In genomic region chr12:122895757-122896636, GRCh38 we compare ENCODE assay signal across 1 cellular context.
TF ChIP-seq lines count a peak whose summit lies in the region.

TSS of gene VPS37B (minus strand) at chr12:122896124. CDS start at chr12:122896062, 62 bp downstream.

TF ChIP-seq in K562, 482 proteins besides CTCF, POLR2A, EP300 and RAD21 (continued from another document and continues in another):
- TF ChIP-seq FOXJ3 (CRISPR knock-in tag; IDR thresholded peaks at IDR 0.05) = no peak
- TF ChIP-seq PRDM10 (IDR thresholded peaks at IDR 0.05; ENCODE audit: partially characterized antibody) = peak; percentile 10
- TF ChIP-seq CUX1 (CRISPR knock-in tag; IDR thresholded peaks at IDR 0.05) = no peak
- TF ChIP-seq HSF4 (CRISPR knock-in tag; IDR thresholded peaks at IDR 0.05; ENCODE audit: borderline replicate concordance) = no peak
- TF ChIP-seq THAP12 (CRISPR knock-in tag; IDR thresholded peaks at IDR 0.05) = peak; percentile 94
- peak in 1 of 2 experiments; percentile 99; a peak in 2 of 4 replicates for TF ChIP-seq KDM4B (IDR thresholded peaks at IDR 0.05; ENCODE audit: borderline replicate concordance in 2 of 2, low read depth in 1 of 2)
- no peak for TF ChIP-seq ZNF431 (CRISPR knock-in tag; IDR thresholded peaks at IDR 0.05)
- peak; percentile 68 for TF ChIP-seq EP400 (IDR thresholded peaks at IDR 0.05)
- no peak for TF ChIP-seq MCM2 (IDR thresholded peaks at IDR 0.05; ENCODE audit: low read depth)
- no peak for TF ChIP-seq CBFB (CRISPR knock-in tag; IDR thresholded peaks at IDR 0.05)
- TF ChIP-seq, protein P1, sequence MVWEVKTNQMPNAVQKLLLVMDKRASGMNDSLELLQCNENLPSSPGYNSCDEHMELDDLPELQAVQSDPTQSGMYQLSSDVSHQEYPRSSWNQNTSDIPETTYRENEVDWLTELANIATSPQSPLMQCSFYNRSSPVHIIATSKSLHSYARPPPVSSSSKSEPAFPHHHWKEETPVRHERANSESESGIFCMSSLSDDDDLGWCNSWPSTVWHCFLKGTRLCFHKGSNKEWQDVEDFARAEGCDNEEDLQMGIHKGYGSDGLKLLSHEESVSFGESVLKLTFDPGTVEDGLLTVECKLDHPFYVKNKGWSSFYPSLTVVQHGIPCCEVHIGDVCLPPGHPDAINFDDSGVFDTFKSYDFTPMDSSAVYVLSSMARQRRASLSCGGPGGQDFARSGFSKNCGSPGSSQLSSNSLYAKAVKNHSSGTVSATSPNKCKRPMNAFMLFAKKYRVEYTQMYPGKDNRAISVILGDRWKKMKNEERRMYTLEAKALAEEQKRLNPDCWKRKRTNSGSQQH (CRISPR knock-in tag; IDR thresholded peaks at IDR 0.05) = no peak
- no peak for TF ChIP-seq SP2 (IDR thresholded peaks at IDR 0.05; ENCODE audit: extremely low read depth, low read depth, low read length, poor library complexity, severe bottlenecking)
- no peak for TF ChIP-seq ZKSCAN3 (CRISPR knock-in tag; IDR thresholded peaks at IDR 0.05)
- no peak for TF ChIP-seq NFE2L1 (tag; IDR thresholded peaks at IDR 0.05; ENCODE audit: borderline replicate concordance, low read depth)
- TF ChIP-seq, protein P2, sequence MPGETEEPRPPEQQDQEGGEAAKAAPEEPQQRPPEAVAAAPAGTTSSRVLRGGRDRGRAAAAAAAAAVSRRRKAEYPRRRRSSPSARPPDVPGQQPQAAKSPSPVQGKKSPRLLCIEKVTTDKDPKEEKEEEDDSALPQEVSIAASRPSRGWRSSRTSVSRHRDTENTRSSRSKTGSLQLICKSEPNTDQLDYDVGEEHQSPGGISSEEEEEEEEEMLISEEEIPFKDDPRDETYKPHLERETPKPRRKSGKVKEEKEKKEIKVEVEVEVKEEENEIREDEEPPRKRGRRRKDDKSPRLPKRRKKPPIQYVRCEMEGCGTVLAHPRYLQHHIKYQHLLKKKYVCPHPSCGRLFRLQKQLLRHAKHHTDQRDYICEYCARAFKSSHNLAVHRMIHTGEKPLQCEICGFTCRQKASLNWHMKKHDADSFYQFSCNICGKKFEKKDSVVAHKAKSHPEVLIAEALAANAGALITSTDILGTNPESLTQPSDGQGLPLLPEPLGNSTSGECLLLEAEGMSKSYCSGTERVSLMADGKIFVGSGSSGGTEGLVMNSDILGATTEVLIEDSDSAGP (CRISPR knock-in tag; IDR thresholded peaks at IDR 0.05) = peak; percentile 49; the same call in 1 of the 2 replicates
- no peak for TF ChIP-seq SMARCB1 (IDR thresholded peaks at IDR 0.05; ENCODE audit: insufficient read length, low read depth)
- 0 out of 2 replicates have a peak, but pooled peaks have one; percentile 21 for TF ChIP-seq NFE2 (IDR thresholded peaks at IDR 0.05; ENCODE audit: low read depth)
- no peak for TF ChIP-seq NFRKB (IDR thresholded peaks at IDR 0.05; ENCODE audit: low read depth)
- peak; percentile 80 to 89 for TF ChIP-seq MNT (conservative IDR thresholded peaks at IDR 0.05)
- TF ChIP-seq CBX1 (IDR thresholded peaks at IDR 0.05; ENCODE audit: low read depth) = peak; percentile 87
- TF ChIP-seq, protein P3, sequence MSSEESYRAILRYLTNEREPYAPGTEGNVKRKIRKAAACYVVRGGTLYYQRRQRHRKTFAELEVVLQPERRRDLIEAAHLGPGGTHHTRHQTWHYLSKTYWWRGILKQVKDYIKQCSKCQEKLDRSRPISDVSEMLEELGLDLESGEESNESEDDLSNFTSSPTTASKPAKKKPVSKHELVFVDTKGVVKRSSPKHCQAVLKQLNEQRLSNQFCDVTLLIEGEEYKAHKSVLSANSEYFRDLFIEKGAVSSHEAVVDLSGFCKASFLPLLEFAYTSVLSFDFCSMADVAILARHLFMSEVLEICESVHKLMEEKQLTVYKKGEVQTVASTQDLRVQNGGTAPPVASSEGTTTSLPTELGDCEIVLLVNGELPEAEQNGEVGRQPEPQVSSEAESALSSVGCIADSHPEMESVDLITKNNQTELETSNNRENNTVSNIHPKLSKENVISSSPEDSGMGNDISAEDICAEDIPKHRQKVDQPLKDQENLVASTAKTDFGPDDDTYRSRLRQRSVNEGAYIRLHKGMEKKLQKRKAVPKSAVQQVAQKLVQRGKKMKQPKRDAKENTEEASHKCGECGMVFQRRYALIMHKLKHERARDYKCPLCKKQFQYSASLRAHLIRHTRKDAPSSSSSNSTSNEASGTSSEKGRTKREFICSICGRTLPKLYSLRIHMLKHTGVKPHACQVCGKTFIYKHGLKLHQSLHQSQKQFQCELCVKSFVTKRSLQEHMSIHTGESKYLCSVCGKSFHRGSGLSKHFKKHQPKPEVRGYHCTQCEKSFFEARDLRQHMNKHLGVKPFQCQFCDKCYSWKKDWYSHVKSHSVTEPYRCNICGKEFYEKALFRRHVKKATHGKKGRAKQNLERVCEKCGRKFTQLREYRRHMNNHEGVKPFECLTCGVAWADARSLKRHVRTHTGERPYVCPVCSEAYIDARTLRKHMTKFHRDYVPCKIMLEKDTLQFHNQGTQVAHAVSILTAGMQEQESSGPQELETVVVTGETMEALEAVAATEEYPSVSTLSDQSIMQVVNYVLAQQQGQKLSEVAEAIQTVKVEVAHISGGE (CRISPR knock-in tag; IDR thresholded peaks at IDR 0.05) = peak in 2 of 3 experiments; percentile 20 to 85; a peak in 2 of 6 replicates
- TF ChIP-seq MTA2 (IDR thresholded peaks at IDR 0.05; ENCODE audit: low read depth) = no peak
- TF ChIP-seq TOE1 (IDR thresholded peaks at IDR 0.05; ENCODE audit: borderline replicate concordance) = peak; percentile 72; the same call in 1 of the 2 replicates
- peak; percentile 82; the same call in 1 of the 2 replicates for TF ChIP-seq TOE1 (CRISPR knock-in tag; IDR thresholded peaks at IDR 0.05; ENCODE audit: borderline replicate concordance, low read depth)
- no peak for TF ChIP-seq ZNF324 (CRISPR knock-in tag; IDR thresholded peaks at IDR 0.05)
